Comparison of ENCODE assay signal across 9 cellular contexts in genomic region chr22:42937164-42937854, GRCh38.
DNase-seq lines count a peak whose midpoint lies in the region; ATAC-seq, FAIRE-seq and TF ChIP-seq lines count a peak whose summit lies in the region.
"Had no signal": no experiment of that assay in that cellular context is flagged by ENCODE, and none has a peak within 500 bp of the region (broad histone marks: within the 10 kb centered on the region; RNA-seq: fewer than 3 reads in every experiment).

No MANE protein-coding gene starts in this region.

- H3K4me2 ChIP-seq in DND-41 (ENCODE audit: insufficient read depth, low read length) (no peak overlapping the region), trophoblast cell (ENCODE audit: low read length) (no peak overlapping the region)

- no peaks in the 10 kb centered on the region for H3K4me1 ChIP-seq in DND-41 (ENCODE audit: insufficient read depth, low read length)
- peaks cover 84 to 99% (median 90%) of the 10 kb centered on the region in 4 donors for H3K4me1 ChIP-seq in esophagus muscularis mucosa
- peaks cover 20 to 35% of the 10 kb centered on the region in 2 experiments for H3K4me1 ChIP-seq in trophoblast cell (ENCODE audit: control insufficient read depth in 1 of 2, insufficient read depth in 2 of 2, low read length in 2 of 2)

- POLR2A ChIA-PET in WTC11 (lab: Charles Lee): no interaction called here

- TF ChIP-seq CTCF in DND-41 (IDR thresholded peaks at IDR 0.05; ENCODE audit: borderline replicate concordance, extremely low read depth, low read length, poor library complexity, severe bottlenecking) (no peak), WTC11 (IDR thresholded peaks at IDR 0.05) (no peak), esophagus muscularis mucosa (IDR thresholded peaks at IDR 0.05) (no peak)

- no peak overlapping the region for H3K27ac ChIP-seq in DND-41 (ENCODE audit: low read length)
- H3K27ac ChIP-seq in esophagus muscularis mucosa (replicated peaks in 1 of 4): peak overlapping the region; percentile 94 to 97 (median 96)
- no peak overlapping the region for H3K27ac ChIP-seq in trophoblast cell (ENCODE audit: low read depth, low read length)

- CTCF ChIA-PET in WTC11 (lab: Charles Lee): no interaction called here

- H3K27ac Mint-ChIP-seq in WTC11: peak overlapping the region; percentile 56

- H3K4me1 Mint-ChIP-seq in WTC11: peaks cover 60% of the 10 kb centered on the region

- peaks cover 71% of the 10 kb centered on the region for H4K20me1 ChIP-seq in DND-41 (ENCODE audit: insufficient read depth, low read length)

- DNase-seq in DND-41 (no peak), WTC11 (ENCODE audit: low spot score) (no peak), esophagus muscularis mucosa (ENCODE audit: extremely low spot score) (no peak), trophoblast cell (peak; percentile 46 to 51), frontal cortex (ENCODE audit: low spot score in 2 of 2) (no peak)
- DNase-seq: left cardiac atrium had no signal

- FAIRE-seq in frontal cortex (lab: Jason Lieb, UNC): no peak

- H3K4me3 ChIP-seq in DND-41 (ENCODE audit: low read depth in 1 of 2, low read length in 2 of 2) (no peak overlapping the region), esophagus muscularis mucosa (peak overlapping the region in 2 of 4 donors; percentile 9 to 12), trophoblast cell (ENCODE audit: low read depth, low read length) (no peak overlapping the region)

- H2BK12ac ChIP-seq in trophoblast cell (ENCODE audit: low read length): no peak overlapping the region

- H3K36me3 Mint-ChIP-seq in WTC11: no peaks in the 10 kb centered on the region

- no peak overlapping the region for H4K12ac ChIP-seq in trophoblast cell (ENCODE audit: low read depth, low read length)

- peak overlapping the region; percentile 68 for H3K18ac ChIP-seq in trophoblast cell (ENCODE audit: low read length)

- H3K27me3 Mint-ChIP-seq in WTC11 (ENCODE audit: low read depth): no peaks in the 10 kb centered on the region

- no peak overlapping the region for H4K8ac ChIP-seq in trophoblast cell (ENCODE audit: low read depth, low read length)

- no peak overlapping the region for H2BK120ac ChIP-seq in trophoblast cell (ENCODE audit: insufficient read depth, low read length, poor library complexity)

- H3K9me3 Mint-ChIP-seq in WTC11: no peaks in the 10 kb centered on the region

- no peak overlapping the region for H3K14ac ChIP-seq in trophoblast cell (ENCODE audit: low read length)

- H3K79me1 ChIP-seq in trophoblast cell (ENCODE audit: low read length): peaks cover 5% of the 10 kb centered on the region

- intact Hi-C loops in esophagus muscularis mucosa (cut with DNase I): no loop called here

- no peak overlapping the region for H3K4me3 Mint-ChIP-seq in WTC11

- H3K27me3 ChIP-seq in DND-41 (ENCODE audit: insufficient read depth, low read length, poor library complexity) (no peaks in the 10 kb centered on the region), esophagus muscularis mucosa (no peaks in the 10 kb centered on the region), trophoblast cell (ENCODE audit: insufficient read depth, low read length) (no peaks in the 10 kb centered on the region)

- peak overlapping the region; percentile 9 for H3K4ac ChIP-seq in trophoblast cell (ENCODE audit: low read depth, low read length)

- no peak overlapping the region for H2AK5ac ChIP-seq in trophoblast cell (ENCODE audit: low read length)

- H3K36me3 ChIP-seq in DND-41 (ENCODE audit: insufficient read depth, low read length): no peaks in the 10 kb centered on the region
- no peaks in the 10 kb centered on the region for H3K36me3 ChIP-seq in esophagus muscularis mucosa
- peaks cover 0 to 1% of the 10 kb centered on the region in 2 experiments for H3K36me3 ChIP-seq in trophoblast cell (ENCODE audit: control insufficient read depth in 1 of 2, insufficient read depth in 2 of 2, low read length in 2 of 2)

- no peak overlapping the region for H3K9ac ChIP-seq in DND-41 (ENCODE audit: low read depth, low read length)
- no peak overlapping the region for H3K9ac ChIP-seq in trophoblast cell (ENCODE audit: low read length)

- H3K23ac ChIP-seq in trophoblast cell (ENCODE audit: low read length): no peak overlapping the region

- H2AFZ ChIP-seq in DND-41 (ENCODE audit: low read depth, low read length): no peak overlapping the region
- no peak overlapping the region for H2AFZ ChIP-seq in trophoblast cell (ENCODE audit: insufficient read depth, low read length, poor library complexity)

- 54% methylated on average over 9 of the region's 12 CpGs for WGBS in esophagus muscularis mucosa
- WGBS in trophoblast cell (ENCODE audit: extremely low coverage, insufficient coverage, insufficient read length): no CpG with 5 or more reads among the region's 12 CpGs

- no peak for TF ChIP-seq EP300 in esophagus muscularis mucosa (IDR thresholded peaks at IDR 0.05)

- ATAC-seq in DND-41 (ENCODE audit: insufficient read depth, low read depth) (peak; percentile 29; the same call in 1 of the 3 replicates), HG03196 (IDR thresholded peaks at IDR 0.05; ENCODE audit: unreplicated experiment) (peak; percentile 45), WTC11 (no peak), GM19351 (IDR thresholded peaks at IDR 0.05; ENCODE audit: unreplicated experiment) (no peak), HG03108 (IDR thresholded peaks at IDR 0.05; ENCODE audit: unreplicated experiment) (no peak)

- no peak for TF ChIP-seq POLR2A in esophagus muscularis mucosa (IDR thresholded peaks at IDR 0.05; ENCODE audit: low read depth)

- no peak overlapping the region for H4K91ac ChIP-seq in trophoblast cell (ENCODE audit: low read depth, low read length)

- H3K9me3 ChIP-seq in DND-41 (ENCODE audit: insufficient read depth, low read length, severe bottlenecking) (no peaks in the 10 kb centered on the region), esophagus muscularis mucosa (no peaks in the 10 kb centered on the region), trophoblast cell (ENCODE audit: insufficient read depth, low read depth, low read length) (no peaks in the 10 kb centered on the region)

- no peak overlapping the region for H2BK5ac ChIP-seq in trophoblast cell (ENCODE audit: low read depth, low read length, poor library complexity)

- H3K79me2 ChIP-seq in DND-41 (ENCODE audit: insufficient read depth, low read length) (peaks cover 73% of the 10 kb centered on the region), trophoblast cell (ENCODE audit: control insufficient read depth, insufficient read depth, low read length, poor library complexity) (peaks cover 7% of the 10 kb centered on the region)

TF ChIP-seq in WTC11, 78 proteins besides CTCF, POLR2A, EP300 and RAD21:
- TF ChIP-seq STAT6 (CRISPR knock-in tag; conservative IDR thresholded peaks at IDR 0.05; ENCODE audit: low read depth) (no peak), JAZF1 (CRISPR knock-in tag; IDR thresholded peaks at IDR 0.05) (no peak), PRRX2 (CRISPR knock-in tag; IDR thresholded peaks at IDR 0.05) (no peak), FOXK1 (CRISPR knock-in tag; IDR thresholded peaks at IDR 0.05) (no peak), ETV6 (CRISPR knock-in tag; IDR thresholded peaks at IDR 0.05) (no peak)

Comparison
In these comparisons a context has a peak if more than half of its experiments do, and no peak if none do; other contexts are left out.
1. ATAC-seq: peak in DND-41 (single experiment) and HG03196 (single experiment); none in WTC11 (single experiment), GM19351 (single experiment) and HG03108 (single experiment).
2. DNase-seq: peak in trophoblast cell (2 of 2); none in DND-41 (single experiment), WTC11 (single experiment), esophagus muscularis mucosa (single experiment) and frontal cortex (0 of 2).
3. H3K27ac ChIP-seq: peak in esophagus muscularis mucosa (4 of 4); none in DND-41 (single experiment) and trophoblast cell (single experiment).